ENCODE assay signal across 9 cellular contexts in the genomic region with DNA sequence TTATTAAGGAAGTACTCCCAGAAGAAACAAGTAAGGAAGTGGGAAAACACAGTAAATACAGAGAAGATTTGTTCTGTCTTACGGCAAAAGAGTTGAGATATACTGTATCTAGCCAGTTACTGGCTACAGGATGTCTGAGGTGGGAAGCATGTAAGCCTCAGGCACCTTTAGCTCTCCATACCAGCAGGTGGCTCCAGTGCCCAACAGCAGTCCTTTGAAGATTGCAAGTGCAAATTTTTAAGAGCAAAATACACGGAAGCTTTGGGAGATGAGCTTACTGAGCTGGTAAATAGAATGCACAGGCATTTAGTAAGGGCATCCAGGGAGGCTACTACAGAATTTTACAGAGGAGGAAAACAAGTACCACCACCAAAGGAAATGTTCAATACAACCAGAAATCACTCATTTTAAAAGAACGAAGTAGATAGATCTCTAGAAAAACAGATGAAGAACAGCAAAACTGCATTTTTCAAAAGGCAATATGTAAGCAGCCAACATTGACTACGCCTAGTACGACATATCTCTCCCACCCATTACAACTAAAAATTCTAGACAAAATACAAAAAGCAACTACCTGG. TPM values are rescaled to one million over a fixed set of nuclear protein-coding genes. Genes with fewer than 3 reads are reported as not detected.
DNase-seq lines count a peak whose midpoint lies in the region; ATAC-seq lines count a peak whose summit lies in the region.
"Had no signal": no experiment of that assay in that cellular context is flagged by ENCODE, and none has a peak within 500 bp of the region (broad histone marks: within the 10 kb centered on the region; RNA-seq: fewer than 3 reads in every experiment).

No MANE protein-coding gene starts in this region.

- DNase-seq in EH (ENCODE audit: low read depth) (peak; percentile 19), KBM-7 (peak; percentile 35), UCSD-AML1 (lab: John Stamatoyannopoulos, UW; ENCODE audit: unreplicated experiment) (peak; percentile 15), left kidney (ENCODE audit: low read depth, low spot score) (peak; percentile 63), cerebellum (ENCODE audit: low spot score) (no peak), GOT3 (lab: John Stamatoyannopoulos, UW) (no peak)

- in situ Hi-C loops in KBM-7 (cut with MboI; ENCODE audit: low pct_unique_long_range_greater_than_20kb, low sequenced_read_pairs): no loop called here

- no peak for ATAC-seq in GM21619 (IDR thresholded peaks at IDR 0.05; ENCODE audit: unreplicated experiment)
- no peak for ATAC-seq in GM19324 (IDR thresholded peaks at IDR 0.05; ENCODE audit: low FRiP score, unreplicated experiment)

RNA-seq across cellular contexts. Expression of gene VSTM2B, which starts 57.9 kb away (rescaled TPM):
- 2.6 TPM for total RNA-seq in cerebellum
- total RNA-seq: fibroblast of lung had no signal

Comparison
In these comparisons a context has a peak if more than half of its experiments do, and no peak if none do; other contexts are left out.
1. DNase-seq: peak in EH (single experiment), KBM-7 (single experiment), UCSD-AML1 (single experiment) and left kidney (single experiment); none in cerebellum (single experiment) and GOT3 (single experiment).